In genomic region chr3:5186854-5187151, GRCh38 we compare ENCODE assay signal across 8 cellular contexts. TPM values are rescaled to one million over a fixed set of nuclear protein-coding genes. Genes with fewer than 3 reads are reported as not detected.
DNase-seq lines count a peak whose midpoint lies in the region; ATAC-seq lines count a peak whose summit lies in the region.

No MANE protein-coding gene starts in this region.

- peaks cover 36% of the 10 kb centered on the region for H3K4me1 Mint-ChIP-seq in activated naive CD4-positive, alpha-beta T cell treated with anti-CD3 and anti-CD28 coated beads, Interleukin-2, amount 10 ng/mL, durations not matched to agents 7 days and 5 days
- peaks cover 13% of the 10 kb centered on the region for H3K4me1 Mint-ChIP-seq in activated T-helper 17 cell treated with anti-CD3 and anti-CD28 coated beads, Interleukin-2, amount 50 U/mL, for 72 hours

- peak overlapping the region; percentile 45 for H3K27ac ChIP-seq in substantia nigra (ENCODE audit: low read depth, low read length, poor library complexity, severe bottlenecking)

- ATAC-seq in activated T-helper 17 cell treated with anti-CD3 and anti-CD28 coated beads, Interleukin-2, amount 50 U/mL, for 72 hours (replicated peaks): no peak

- no peaks in the 10 kb centered on the region for H3K9me3 ChIP-seq in iPS-18c (ENCODE audit: control insufficient read depth, insufficient read depth, low read length)

- CTCF ChIA-PET in activated naive CD4-positive, alpha-beta T cell treated with anti-CD3 and anti-CD28 coated beads, Interleukin-2, amount 10 ng/mL, durations not matched to agents 7 days and 5 days (lab: Charles Lee): interaction anchor here (1.5 kb wide), 2 partner anchors 50 to 475 kb away, joined by 4 to 5 read pairs; no protein-coding TSS in a partner anchor

- H3K4me3 Mint-ChIP-seq in activated naive CD4-positive, alpha-beta T cell treated with anti-CD3 and anti-CD28 coated beads, Interleukin-2, amount 10 ng/mL, durations not matched to agents 7 days and 5 days: peak overlapping the region; percentile 93
- H3K4me3 Mint-ChIP-seq in activated T-helper 17 cell treated with anti-CD3 and anti-CD28 coated beads, Interleukin-2, amount 50 U/mL, for 72 hours: peak overlapping the region; percentile 82

- no peaks in the 10 kb centered on the region for H3K9me3 Mint-ChIP-seq in activated naive CD4-positive, alpha-beta T cell treated with anti-CD3 and anti-CD28 coated beads, Interleukin-2, amount 10 ng/mL, durations not matched to agents 7 days and 5 days
- H3K9me3 Mint-ChIP-seq in activated T-helper 17 cell treated with anti-CD3 and anti-CD28 coated beads, Interleukin-2, amount 50 U/mL, for 72 hours: no peaks in the 10 kb centered on the region

- peak overlapping the region; percentile 37 for H3K4me3 ChIP-seq in iPS-18c (ENCODE audit: insufficient read depth, low read depth, low read length)

- H3K36me3 Mint-ChIP-seq in activated naive CD4-positive, alpha-beta T cell treated with anti-CD3 and anti-CD28 coated beads, Interleukin-2, amount 10 ng/mL, durations not matched to agents 7 days and 5 days: peaks cover 34% of the 10 kb centered on the region
- peaks cover 50% of the 10 kb centered on the region for H3K36me3 Mint-ChIP-seq in activated T-helper 17 cell treated with anti-CD3 and anti-CD28 coated beads, Interleukin-2, amount 50 U/mL, for 72 hours (ENCODE audit: low read depth)

- no peaks in the 10 kb centered on the region for H3K27me3 Mint-ChIP-seq in activated naive CD4-positive, alpha-beta T cell treated with anti-CD3 and anti-CD28 coated beads, Interleukin-2, amount 10 ng/mL, durations not matched to agents 7 days and 5 days
- no peaks in the 10 kb centered on the region for H3K27me3 Mint-ChIP-seq in activated T-helper 17 cell treated with anti-CD3 and anti-CD28 coated beads, Interleukin-2, amount 50 U/mL, for 72 hours

- no peak for DNase-seq in activated naive CD4-positive, alpha-beta T cell treated with anti-CD3 and anti-CD28 coated beads, Interleukin-2, amount 10 ng/mL, durations not matched to agents 7 days and 5 days
- no peak for DNase-seq in activated naive CD4-positive, alpha-beta T cell treated with Interleukin-2 at 50 U/mL for 16 hours
- DNase-seq in substantia nigra (lab: John Stamatoyannopoulos, UW) (no peak), cerebellum (ENCODE audit: low spot score) (no peak)
- no peak for DNase-seq in activated effector memory CD4-positive, alpha-beta T cell treated with Interleukin-2 at 50 U/mL for 16 hours
- no peak for DNase-seq in stimulated activated CD4-positive, alpha-beta T cell treated with anti-CD3 and anti-CD28 coated beads, Interleukin-2, amount 100 ng/mL, for 24 hours

- peak overlapping the region; percentile 89 for H3K27ac Mint-ChIP-seq in activated naive CD4-positive, alpha-beta T cell treated with anti-CD3 and anti-CD28 coated beads, Interleukin-2, amount 10 ng/mL, durations not matched to agents 7 days and 5 days
- H3K27ac Mint-ChIP-seq in activated T-helper 17 cell treated with anti-CD3 and anti-CD28 coated beads, Interleukin-2, amount 50 U/mL, for 72 hours: peak overlapping the region; percentile 80

RNA-seq across cellular contexts. Expression of gene EDEM1, which starts 0.7 kb away (rescaled TPM):
- 100 to 1,000 TPM; 145 to 194 TPM for total RNA-seq in activated T-helper 17 cell treated with anti-CD3 and anti-CD28 coated beads, Interleukin-2, amount 50 U/mL, for 72 hours
- total RNA-seq in cerebellum: 12.1 TPM

Comparison
In these comparisons a context has a peak if more than half of its experiments do, and no peak if none do; other contexts are left out.
1. RNA of gene EDEM1, which starts 0.7 kb away (total RNA-seq): 145 to 194 TPM in activated T-helper 17 cell treated with anti-CD3 and anti-CD28 coated beads, Interleukin-2, amount 50 U/mL, for 72 hours; 12.1 TPM in cerebellum (single experiment); every median in the first group is over 10 times any median in the second.